Comparison of ENCODE assay signal across 13 cellular contexts in the genomic region with DNA sequence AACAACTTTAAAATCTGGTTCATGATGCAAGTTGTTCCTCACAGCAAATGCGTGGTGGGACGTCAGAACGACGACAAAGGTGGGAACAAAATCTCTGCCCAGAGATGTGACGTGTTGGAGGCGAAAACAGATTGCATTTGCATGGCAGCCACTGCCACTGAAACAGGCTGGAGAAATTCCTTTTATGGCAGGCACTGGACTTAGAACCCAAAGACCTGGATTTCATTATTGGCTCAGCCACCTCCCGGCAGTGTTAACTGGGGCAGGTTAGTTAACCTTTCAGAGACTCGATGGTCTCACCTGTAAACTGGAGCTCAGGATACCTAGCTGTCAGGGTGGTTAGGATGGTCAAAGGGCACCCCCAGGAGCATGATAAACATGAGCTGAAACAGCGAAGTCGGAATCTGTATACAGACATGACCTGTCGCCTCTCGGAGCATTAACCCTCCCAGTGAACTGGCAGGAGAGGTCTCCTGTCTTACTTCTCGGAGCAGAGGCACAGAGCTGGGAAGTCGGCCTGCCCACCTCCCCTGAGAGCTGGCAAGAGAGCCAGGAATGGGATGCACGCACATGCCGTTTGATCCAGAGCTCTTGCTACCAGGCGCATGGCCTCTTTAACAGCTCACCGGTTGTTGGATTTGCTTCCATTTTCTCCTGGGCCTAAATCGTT. TPM values are rescaled to one million over a fixed set of nuclear protein-coding genes. Genes with fewer than 3 reads are reported as not detected.
DNase-seq lines count a peak whose midpoint lies in the region; ATAC-seq and TF ChIP-seq lines count a peak whose summit lies in the region.
"Had no signal": no experiment of that assay in that cellular context is flagged by ENCODE, and none has a peak within 500 bp of the region (broad histone marks: within the 10 kb centered on the region; RNA-seq: fewer than 3 reads in every experiment).

No MANE protein-coding gene starts in this region.

- H3K4me2 ChIP-seq in neural progenitor cell: no peak overlapping the region

- H3K36me3 Mint-ChIP-seq in WTC11: no peaks in the 10 kb centered on the region
- H3K36me3 Mint-ChIP-seq in neural progenitor cell: no peaks in the 10 kb centered on the region
- H3K36me3 Mint-ChIP-seq in T-cell: no peaks in the 10 kb centered on the region

- no peaks in the 10 kb centered on the region for H3K9me3 ChIP-seq in esophagus squamous epithelium
- no peaks in the 10 kb centered on the region for H3K9me3 ChIP-seq in neural progenitor cell (ENCODE audit: low read depth)
- H3K9me3 ChIP-seq in thyroid gland: no peaks in the 10 kb centered on the region
- no peaks in the 10 kb centered on the region for H3K9me3 ChIP-seq in adrenal gland (replicated peaks in 1 of 3)

- H3K27ac Mint-ChIP-seq in WTC11 (no peak overlapping the region), neural progenitor cell (peak overlapping the region; percentile 32), T-cell (no peak overlapping the region)
- H3K27ac Mint-ChIP-seq: activated naive CD8-positive, alpha-beta T cell treated with anti-CD3 and anti-CD28 coated beads, Interleukin-2, amount 50 U/mL, for 24 hours had no signal

- H3K79me2 ChIP-seq in neural progenitor cell (ENCODE audit: low read depth): no peaks in the 10 kb centered on the region

- POLR2A ChIA-PET in WTC11 (lab: Charles Lee): no interaction called here
- POLR2A ChIA-PET in T-cell (lab: Charles Lee): no interaction called here

- WGBS in esophagus squamous epithelium, 2 donors: 41 to 44% methylated on average over 12 to 16 of the region's 19 CpGs
- WGBS in thyroid gland, 2 donors: 81% methylated on average over 19 of the region's 19 CpGs
- 84 to 89% (median 88%) methylated on average over 13 to 19 of the region's 19 CpGs for WGBS in adrenal gland, 4 donors

- H3F3A ChIP-seq in neural progenitor cell (ENCODE audit: low read depth): peaks cover 15% of the 10 kb centered on the region

- intact Hi-C loops in esophagus squamous epithelium (cut with DNase I) (loop anchor here (5.0 kb wide), 1 partner anchor 59 kb away; no protein-coding TSS in a partner anchor), thyroid gland (cut with DNase I) (loop anchor here (5.0 kb wide), 1 partner anchor 69 kb away; no protein-coding TSS in a partner anchor), adrenal gland (cut with DNase I) (loop anchor here in 1 of 2 donors (10.0 kb wide), 1 partner anchor 57 kb away; no protein-coding TSS in a partner anchor)

- TF ChIP-seq POLR2A in esophagus squamous epithelium (IDR thresholded peaks at IDR 0.05) (no peak), thyroid gland (IDR thresholded peaks at IDR 0.05) (no peak), adrenal gland (IDR thresholded peaks at IDR 0.05) (no peak)

- H3K36me3 ChIP-seq in esophagus squamous epithelium (no peaks in the 10 kb centered on the region), neural progenitor cell (no peaks in the 10 kb centered on the region), thyroid gland (no peaks in the 10 kb centered on the region), adrenal gland (replicated peaks in 1 of 2) (no peaks in the 10 kb centered on the region)
- H3K36me3 ChIP-seq: MG63 had no signal

- DNase-seq in WTC11 (ENCODE audit: low spot score) (no peak), esophagus squamous epithelium (lab: John Stamatoyannopoulos, UW) (no peak), neural progenitor cell (ENCODE audit: low spot score) (no peak), thyroid gland (no peak), adrenal gland (no peak), NCI-H1105 (lab: John Stamatoyannopoulos, UW) (no peak), T-cell (no peak)
- DNase-seq: activated CD4-positive, CD25-positive, alpha-beta regulatory T cell; activated CD8-positive, alpha-beta memory T cell treated with anti-CD3 and anti-CD28 coated beads, Interleukin-2, amount 50 U/mL, for 48 hours; activated naive CD8-positive, alpha-beta T cell treated with anti-CD3 and anti-CD28 coated beads, Interleukin-2, amount 50 U/mL, for 24 hours; HCEC 1CT; MG63 had no signal

- no peak overlapping the region for H3K9ac ChIP-seq in neural progenitor cell

- H3K9me3 Mint-ChIP-seq in WTC11 (no peaks in the 10 kb centered on the region), neural progenitor cell (no peaks in the 10 kb centered on the region), T-cell (no peaks in the 10 kb centered on the region)
- H3K9me3 Mint-ChIP-seq: activated naive CD8-positive, alpha-beta T cell treated with anti-CD3 and anti-CD28 coated beads, Interleukin-2, amount 50 U/mL, for 24 hours had no signal

- ATAC-seq in WTC11: no peak
- ATAC-seq in T-cell (replicated peaks in 1 of 4): no peak
- ATAC-seq: activated naive CD8-positive, alpha-beta T cell treated with anti-CD3 and anti-CD28 coated beads, Interleukin-2, amount 50 U/mL, for 24 hours had no signal

- H3K27me3 ChIP-seq in esophagus squamous epithelium (no peaks in the 10 kb centered on the region), neural progenitor cell (no peaks in the 10 kb centered on the region), thyroid gland (no peaks in the 10 kb centered on the region), adrenal gland (no peaks in the 10 kb centered on the region)
- H3K27me3 ChIP-seq: MG63 had no signal

- no peak overlapping the region for H2AFZ ChIP-seq in neural progenitor cell (replicated peaks)

- H4K20me1 ChIP-seq in neural progenitor cell (ENCODE audit: low read depth): peaks cover 6% of the 10 kb centered on the region

- TF ChIP-seq CTCF in WTC11 (IDR thresholded peaks at IDR 0.05) (no peak), esophagus squamous epithelium (IDR thresholded peaks at IDR 0.05) (no peak), neural progenitor cell (IDR thresholded peaks at IDR 0.05) (no peak), thyroid gland (IDR thresholded peaks at IDR 0.05) (no peak), adrenal gland (IDR thresholded peaks at IDR 0.05) (no peak)

- H3K27me3 Mint-ChIP-seq in WTC11 (ENCODE audit: low read depth) (no peaks in the 10 kb centered on the region), neural progenitor cell (ENCODE audit: insufficient read depth, low read depth) (peaks cover 21% of the 10 kb centered on the region), T-cell (peaks cover 0 to 5% of the 10 kb centered on the region in 2 donors)
- H3K27me3 Mint-ChIP-seq: activated naive CD8-positive, alpha-beta T cell treated with anti-CD3 and anti-CD28 coated beads, Interleukin-2, amount 50 U/mL, for 24 hours had no signal

- H3K4me3 ChIP-seq in esophagus squamous epithelium: peak overlapping the region in 1 of 4 donors; percentile 11
- H3K4me3 ChIP-seq in neural progenitor cell: no peak overlapping the region
- no peak overlapping the region for H3K4me3 ChIP-seq in thyroid gland (replicated peaks in 1 of 3)
- H3K4me3 ChIP-seq in adrenal gland: no peak overlapping the region
- H3K4me3 ChIP-seq: MG63 had no signal

- peak overlapping the region; percentile 87 to 99 (median 97) for H3K27ac ChIP-seq in esophagus squamous epithelium
- no peak overlapping the region for H3K27ac ChIP-seq in neural progenitor cell
- peak overlapping the region; percentile 95 to 98 (median 97) for H3K27ac ChIP-seq in thyroid gland
- peak overlapping the region in 1 of 5 donors; percentile 62 for H3K27ac ChIP-seq in adrenal gland
- H3K27ac ChIP-seq: C4-2B had no signal

- CTCF ChIA-PET in WTC11 (lab: Charles Lee): interaction anchor here (1.0 to 1.8 kb wide), 2 partner anchors 60 to 546 kb away, joined by 3 to 5 read pairs; no protein-coding TSS in a partner anchor
- CTCF ChIA-PET in T-cell (lab: Charles Lee): no interaction called here

- no peak overlapping the region for H3K4me3 Mint-ChIP-seq in WTC11
- no peak overlapping the region for H3K4me3 Mint-ChIP-seq in neural progenitor cell
- H3K4me3 Mint-ChIP-seq in T-cell: no peak overlapping the region
- H3K4me3 Mint-ChIP-seq: activated naive CD8-positive, alpha-beta T cell treated with anti-CD3 and anti-CD28 coated beads, Interleukin-2, amount 50 U/mL, for 24 hours had no signal

- peaks cover 28% of the 10 kb centered on the region for H3K4me1 Mint-ChIP-seq in WTC11
- peaks cover 89% of the 10 kb centered on the region for H3K4me1 Mint-ChIP-seq in neural progenitor cell
- peaks cover 0 to under 1% (median 0%) of the 10 kb centered on the region in 3 donors for H3K4me1 Mint-ChIP-seq in T-cell

- peaks cover 65 to 100% (median 80%) of the 10 kb centered on the region in 3 donors for H3K4me1 ChIP-seq in esophagus squamous epithelium
- H3K4me1 ChIP-seq in neural progenitor cell: peaks cover 25% of the 10 kb centered on the region
- peaks cover 66 to 74% of the 10 kb centered on the region in 2 donors for H3K4me1 ChIP-seq in thyroid gland
- H3K4me1 ChIP-seq in adrenal gland (replicated peaks in 1 of 2): peaks cover 33 to 57% of the 10 kb centered on the region in 2 donors

TF ChIP-seq in WTC11, 78 proteins besides CTCF, POLR2A, EP300 and RAD21:
- peak; percentile 40; the same call in 1 of the 2 replicates for TF ChIP-seq GABPB1 (CRISPR knock-in tag; IDR thresholded peaks at IDR 0.05)
- TF ChIP-seq, protein P1, sequence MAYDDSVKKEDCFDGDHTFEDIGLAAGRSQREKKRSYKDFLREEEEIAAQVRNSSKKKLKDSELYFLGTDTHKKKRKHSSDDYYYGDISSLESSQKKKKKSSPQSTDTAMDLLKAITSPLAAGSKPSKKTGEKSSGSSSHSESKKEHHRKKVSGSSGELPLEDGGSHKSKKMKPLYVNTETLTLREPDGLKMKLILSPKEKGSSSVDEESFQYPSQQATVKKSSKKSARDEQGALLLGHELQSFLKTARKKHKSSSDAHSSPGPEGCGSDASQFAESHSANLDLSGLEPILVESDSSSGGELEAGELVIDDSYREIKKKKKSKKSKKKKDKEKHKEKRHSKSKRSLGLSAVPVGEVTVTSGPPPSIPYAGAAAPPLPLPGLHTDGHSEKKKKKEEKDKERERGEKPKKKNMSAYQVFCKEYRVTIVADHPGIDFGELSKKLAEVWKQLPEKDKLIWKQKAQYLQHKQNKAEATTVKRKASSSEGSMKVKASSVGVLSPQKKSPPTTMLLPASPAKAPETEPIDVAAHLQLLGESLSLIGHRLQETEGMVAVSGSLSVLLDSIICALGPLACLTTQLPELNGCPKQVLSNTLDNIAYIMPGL (CRISPR knock-in tag; IDR thresholded peaks at IDR 0.05): no peak
TF ChIP-seq in WTC11: peak in this region for 1.

RNA-seq across cellular contexts. Expression of gene TARBP1, which starts 59.2 kb away (rescaled TPM):
- total RNA-seq in WTC11 (2021): 24.0 to 27.6 TPM (median 27.3 TPM) in 3 replicates
- total RNA-seq in esophagus squamous epithelium: 10 to 100 TPM; 13.2 to 39.2 (median 27.6) TPM
- 60.1 and 99.0 TPM in 2 replicates for total RNA-seq in neural progenitor cell (ENCODE audit: low replicate concordance)
- 10 to 100 TPM; 27.1 to 58.1 (median 31.3) TPM for total RNA-seq in thyroid gland
- 10 to 100 TPM in 7 of 8 donors, 1 to 10 TPM in 1; 9.2 to 18.3 (median 13.1) TPM for total RNA-seq in adrenal gland
- 10 to 100 TPM; 11.1 to 79.7 (median 48.5) TPM for polyA plus RNA-seq in adrenal gland
- 10 to 100 TPM; 33.9 to 60.7 (median 40.6) TPM for total RNA-seq in T-cell
